Comparison of ENCODE assay signal across 14 cellular contexts in the genomic region with DNA sequence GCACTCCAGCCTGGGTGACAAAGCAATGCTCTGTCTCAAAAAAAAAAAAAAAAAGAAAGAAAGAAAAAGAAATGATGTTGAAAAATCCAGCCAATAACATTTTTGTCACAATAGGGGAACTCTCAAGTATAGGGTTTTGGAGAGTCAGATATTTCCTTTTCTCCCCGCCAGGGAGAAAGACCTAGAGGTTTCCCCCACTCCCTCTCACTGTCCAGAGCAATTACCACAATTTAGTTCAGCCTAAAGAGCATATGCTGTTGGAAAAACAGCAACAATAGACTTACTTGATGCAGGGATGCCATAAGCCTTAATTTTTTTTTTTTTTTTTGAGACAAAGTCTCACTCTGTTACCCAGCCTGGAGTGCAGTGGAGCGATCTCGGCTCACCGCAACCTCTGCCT. TPM values are rescaled to one million over a fixed set of nuclear protein-coding genes. Genes with fewer than 3 reads are reported as not detected.
A peak's percentile ranks its signal among the peaks of the same experiment; 100 is the strongest.
DNase-seq lines count a peak whose midpoint lies in the region; ATAC-seq, FAIRE-seq and TF ChIP-seq lines count a peak whose summit lies in the region.
"Had no signal": no experiment of that assay in that cellular context is flagged by ENCODE, and none has a peak within 500 bp of the region (broad histone marks: within the 10 kb centered on the region; RNA-seq: fewer than 3 reads in every experiment).

No MANE protein-coding gene starts in this region.

- H3K4me1 Mint-ChIP-seq in CD14-positive monocyte = peaks cover 62% of the 10 kb centered on the region
- peaks cover 50% of the 10 kb centered on the region for H3K4me1 Mint-ChIP-seq in activated T-helper 1 cell treated with anti-CD3 and anti-CD28 coated beads, Interleukin-12 subunit alpha, Interleukin-12 subunit beta, Interleukin-2, Interleukin-4 antibody, amounts not matched to agents 30 ng/mL and 10 ng/mL and 1 ng/mL, durations not matched to agents 14 hours and 24 hours and 36 hours (ENCODE audit: low read depth)
- peaks cover 24 to 68% (median 53%) of the 10 kb centered on the region in 4 donors for H3K4me1 Mint-ChIP-seq in naive thymus-derived CD8-positive, alpha-beta T cell

- no peak for ATAC-seq in naive thymus-derived CD8-positive, alpha-beta T cell
- ATAC-seq: HCT116 had no signal

- peaks cover 8 to 24% of the 10 kb centered on the region in 2 donors for H3K36me3 Mint-ChIP-seq in CD14-positive monocyte
- peaks cover 6% of the 10 kb centered on the region for H3K36me3 Mint-ChIP-seq in activated T-helper 1 cell treated with anti-CD3 and anti-CD28 coated beads, Interleukin-12 subunit alpha, Interleukin-12 subunit beta, Interleukin-2, Interleukin-4 antibody, amounts not matched to agents 30 ng/mL and 10 ng/mL and 1 ng/mL, durations not matched to agents 14 hours and 24 hours and 36 hours (ENCODE audit: low read depth)
- H3K36me3 Mint-ChIP-seq in naive thymus-derived CD8-positive, alpha-beta T cell = peaks cover 0 to 3% (median 0%) of the 10 kb centered on the region in 3 donors

- H3K9me3 Mint-ChIP-seq in CD14-positive monocyte = peaks cover 0 to 7% (median 0%) of the 10 kb centered on the region in 7 donors
- H3K9me3 Mint-ChIP-seq in activated T-helper 1 cell treated with anti-CD3 and anti-CD28 coated beads, Interleukin-12 subunit alpha, Interleukin-12 subunit beta, Interleukin-2, Interleukin-4 antibody, amounts not matched to agents 30 ng/mL and 10 ng/mL and 1 ng/mL, durations not matched to agents 14 hours and 24 hours and 36 hours = no peaks in the 10 kb centered on the region
- no peaks in the 10 kb centered on the region for H3K9me3 Mint-ChIP-seq in naive thymus-derived CD8-positive, alpha-beta T cell

- TF ChIP-seq CTCF in CD14-positive monocyte (IDR thresholded peaks at IDR 0.05) = no peak

- H3K27me3 Mint-ChIP-seq in CD14-positive monocyte (ENCODE audit: low read depth in 3 of 3) = no peaks in the 10 kb centered on the region
- H3K27me3 Mint-ChIP-seq in activated T-helper 1 cell treated with anti-CD3 and anti-CD28 coated beads, Interleukin-12 subunit alpha, Interleukin-12 subunit beta, Interleukin-2, Interleukin-4 antibody, amounts not matched to agents 30 ng/mL and 10 ng/mL and 1 ng/mL, durations not matched to agents 14 hours and 24 hours and 36 hours (ENCODE audit: insufficient read depth) = no peaks in the 10 kb centered on the region
- no peaks in the 10 kb centered on the region for H3K27me3 Mint-ChIP-seq in naive thymus-derived CD8-positive, alpha-beta T cell

- DNase-seq in CD14-positive monocyte (ENCODE audit: low spot score) (no peak), GM12891 (ENCODE audit: insufficient read length, low spot score) (no peak), NCI-H2081 (lab: John Stamatoyannopoulos, UW) (no peak), head of caudate nucleus (no peak), DMS53 (lab: John Stamatoyannopoulos, UW) (no peak)
- DNase-seq in activated T-helper 1 cell treated with anti-CD3 and anti-CD28 coated beads, Interleukin-12 subunit alpha, Interleukin-12 subunit beta, Interleukin-2, Interleukin-4 antibody, amounts not matched to agents 30 ng/mL and 10 ng/mL and 1 ng/mL, durations not matched to agents 14 hours and 24 hours and 36 hours (ENCODE audit: low spot score) = no peak
- DNase-seq in naive thymus-derived CD8-positive, alpha-beta T cell = no peak
- DNase-seq in activated CD8-positive, alpha-beta memory T cell treated with anti-CD3 and anti-CD28 coated beads, Interleukin-2, amount 50 U/mL, for 48 hours = no peak
- DNase-seq: activated T-cell treated with anti-CD3 and anti-CD28 coated beads, Interleukin-2, amount 50 U/mL, for 48 hours; kidney; NCI-H1694 treated with DMSO at 0.1 percent for 48 hours; PC-9 had no signal

- intact Hi-C loops in CD14-positive monocyte (cut with micrococcal nuclease) (loop anchor here in 1 of 2 donors (5.0 to 10.0 kb wide), 4 partner anchors 61 to 641 kb away; partner anchors contain the start of genes ERMP1 and JAK2), head of caudate nucleus (cut with DNase I) (loop anchor here (5.0 kb wide), 1 partner anchor 381 kb away; a partner anchor contains a TSS)
- intact Hi-C loops in activated T-helper 1 cell treated with anti-CD3 and anti-CD28 coated beads, Interleukin-12 subunit alpha, Interleukin-12 subunit beta, Interleukin-2, Interleukin-4 antibody, amounts not matched to agents 30 ng/mL and 10 ng/mL and 1 ng/mL, durations not matched to agents 14 hours and 24 hours and 36 hours (cut with micrococcal nuclease) = loop anchor here (2.0 to 10.0 kb wide), 6 partner anchors 17 to 1131 kb away; partner anchors contain the start of genes CDC37L1, KDM4C and RCL1

- no peak for TF ChIP-seq POLR2A in GM12891 (IDR thresholded peaks at IDR 0.05; ENCODE audit: low read depth, low read length)

- peak; percentile 13 for FAIRE-seq in GM12891 (lab: Jason Lieb, UNC)
- FAIRE-seq: kidney, TTC549 had no signal

- POLR2A ChIA-PET in naive thymus-derived CD8-positive, alpha-beta T cell (lab: Charles Lee) = interaction anchor here (0.7 to 3.6 kb wide), 2 partner anchors 39 to 73 kb away, joined by 4 to 21 read pairs; no protein-coding TSS in a partner anchor

- peak overlapping the region; percentile 24 to 78 for H3K4me3 Mint-ChIP-seq in CD14-positive monocyte
- no peak overlapping the region for H3K4me3 Mint-ChIP-seq in activated T-helper 1 cell treated with anti-CD3 and anti-CD28 coated beads, Interleukin-12 subunit alpha, Interleukin-12 subunit beta, Interleukin-2, Interleukin-4 antibody, amounts not matched to agents 30 ng/mL and 10 ng/mL and 1 ng/mL, durations not matched to agents 14 hours and 24 hours and 36 hours
- peak overlapping the region; percentile 31 to 80 (median 64) for H3K4me3 Mint-ChIP-seq in naive thymus-derived CD8-positive, alpha-beta T cell

- peak overlapping the region; percentile 96 to 99 (median 97) for H3K27ac Mint-ChIP-seq in CD14-positive monocyte
- H3K27ac Mint-ChIP-seq in activated T-helper 1 cell treated with anti-CD3 and anti-CD28 coated beads, Interleukin-12 subunit alpha, Interleukin-12 subunit beta, Interleukin-2, Interleukin-4 antibody, amounts not matched to agents 30 ng/mL and 10 ng/mL and 1 ng/mL, durations not matched to agents 14 hours and 24 hours and 36 hours = peak overlapping the region; percentile 40
- peak overlapping the region; percentile 83 to 96 (median 93) for H3K27ac Mint-ChIP-seq in naive thymus-derived CD8-positive, alpha-beta T cell

TF ChIP-seq in GM12891, 5 proteins besides CTCF, POLR2A, EP300 and RAD21:
- TF ChIP-seq POU2F2 (IDR thresholded peaks at IDR 0.05; ENCODE audit: low read depth, low read length) (no peak), POLR2AphosphoS5 (IDR thresholded peaks at IDR 0.05; ENCODE audit: low read depth, low read length) (no peak), PAX5 (IDR thresholded peaks at IDR 0.05; ENCODE audit: insufficient read depth, low read length, severe bottlenecking) (no peak), TAF1 (IDR thresholded peaks at IDR 0.05; ENCODE audit: low read depth, low read length) (no peak)

RNA-seq across cellular contexts. Expression of gene RIC1, which starts 3.0 kb away (rescaled TPM):
- polyA plus RNA-seq in CD14-positive monocyte = 10 to 100 TPM; 13.4 to 16.3 TPM
- 13.3 TPM for polyA plus RNA-seq in GM12891 (2012; ENCODE audit: low read depth, missing spikeins)
- 20.9 and 22.3 TPM in 2 replicates for total RNA-seq in activated T-helper 1 cell treated with anti-CD3 and anti-CD28 coated beads, Interleukin-12 subunit alpha, Interleukin-12 subunit beta, Interleukin-2, Interleukin-4 antibody, amounts not matched to agents 30 ng/mL and 10 ng/mL and 1 ng/mL, durations not matched to agents 14 hours and 24 hours and 36 hours
- total RNA-seq in naive thymus-derived CD8-positive, alpha-beta T cell = 10 to 100 TPM; 30.1 to 30.6 TPM
- 1 to 10 TPM; 5.4 to 8.3 (median 6.2) TPM for polyA plus RNA-seq in naive thymus-derived CD8-positive, alpha-beta T cell

Comparison
In these comparisons a context has a peak if more than half of its experiments do, and no peak if none do; other contexts are left out.
1. H3K27ac Mint-ChIP-seq: peak in every context shown above with its lines; median percentile 97 in CD14-positive monocyte; 93 in naive thymus-derived CD8-positive, alpha-beta T cell; 40 in activated T-helper 1 cell treated with anti-CD3 and anti-CD28 coated beads, Interleukin-12 subunit alpha, Interleukin-12 subunit beta, Interleukin-2, Interleukin-4 antibody, amounts not matched to agents 30 ng/mL and 10 ng/mL and 1 ng/mL, durations not matched to agents 14 hours and 24 hours and 36 hours.